In genomic region chr12:53492830-53493609, GRCh38 we compare ENCODE assay signal across 8 cellular contexts. TPM values are rescaled to one million over a fixed set of nuclear protein-coding genes. Genes with fewer than 3 reads are reported as not detected.
DNase-seq lines count a peak whose midpoint lies in the region; ATAC-seq and TF ChIP-seq lines count a peak whose summit lies in the region.

No MANE protein-coding gene starts in this region.

- H3K4me3 ChIP-seq in DND-41 (ENCODE audit: low read depth in 1 of 2, low read length in 2 of 2) (peak overlapping the region; percentile 8 to 66; a peak in 3 of 4 replicates), GM23338 (peak overlapping the region; percentile 82), Loucy (ENCODE audit: low read length, poor library complexity, severe bottlenecking) (peak overlapping the region; percentile 75), RWPE2 (ENCODE audit: severe bottlenecking) (peak overlapping the region; percentile 45), fibroblast of villous mesenchyme (ENCODE audit: low read depth, low read length) (peak overlapping the region; percentile 59)

- peak overlapping the region; percentile 81 for H2AFZ ChIP-seq in DND-41 (ENCODE audit: low read depth, low read length)
- peak overlapping the region; percentile 92 for H2AFZ ChIP-seq in GM23338
- H2AFZ ChIP-seq in Loucy (ENCODE audit: low read length), result peak overlapping the region; percentile 68

- peak overlapping the region; percentile 92 for H3K4me3 Mint-ChIP-seq in GM23338
- peak overlapping the region; percentile 90 for H3K4me3 Mint-ChIP-seq in neural crest cell
- peak overlapping the region; percentile 86 to 98 for H3K4me3 Mint-ChIP-seq in stimulated activated naive CD8-positive, alpha-beta T cell treated with anti-CD3 and anti-CD28 coated beads, Interleukin-15, amount 100 ng/mL, for 72 hours

- H3K9me3 Mint-ChIP-seq in GM23338, result no peaks in the 10 kb centered on the region; the same call in 2 of the 3 replicates
- H3K9me3 Mint-ChIP-seq in neural crest cell, result no peaks in the 10 kb centered on the region
- H3K9me3 Mint-ChIP-seq in stimulated activated naive CD8-positive, alpha-beta T cell treated with anti-CD3 and anti-CD28 coated beads, Interleukin-15, amount 100 ng/mL, for 72 hours, result no peaks in the 10 kb centered on the region

- 0 out of 2 replicates have a peak, but pooled peaks cover 1% of the 10 kb centered on the region for H4K20me1 ChIP-seq in DND-41 (ENCODE audit: insufficient read depth, low read length)
- peaks cover 8% of the 10 kb centered on the region; the same call in 1 of the 2 replicates for H4K20me1 ChIP-seq in GM23338 (replicated peaks; ENCODE audit: insufficient read depth)
- no peaks in the 10 kb centered on the region for H4K20me1 ChIP-seq in Loucy (ENCODE audit: insufficient read depth, low read length, poor library complexity, severe bottlenecking)

- DNase-seq in DND-41 (peak; percentile 76), GM23338 (ENCODE audit: low spot score) (peak; percentile 97), RWPE2 (ENCODE audit: low spot score) (peak; percentile 89), activated gamma-delta T cell treated with Interleukin-2 at 50 U/mL for 16 hours (peak; percentile 81), fibroblast of villous mesenchyme (ENCODE audit: low read depth) (peak; percentile 91), neural crest cell (ENCODE audit: low read depth, low spot score) (peak; percentile 92)
- DNase-seq in stimulated activated naive CD8-positive, alpha-beta T cell treated with anti-CD3 and anti-CD28 coated beads, Interleukin-15, amount 100 ng/mL, for 72 hours, result peak; percentile 76 to 83

- no peaks in the 10 kb centered on the region for H3K27me3 ChIP-seq in DND-41 (ENCODE audit: insufficient read depth, low read length, poor library complexity)
- no peaks in the 10 kb centered on the region for H3K27me3 ChIP-seq in GM23338 (ENCODE audit: insufficient read depth)
- H3K27me3 ChIP-seq in Loucy (ENCODE audit: insufficient read depth, low read length, poor library complexity, severe bottlenecking), result no peaks in the 10 kb centered on the region
- H3K27me3 ChIP-seq in RWPE2 (ENCODE audit: insufficient read depth, poor library complexity, severe bottlenecking), result no peaks in the 10 kb centered on the region

- peaks cover 28% of the 10 kb centered on the region for H3K4me1 ChIP-seq in DND-41 (ENCODE audit: insufficient read depth, low read length)
- peaks cover 28% of the 10 kb centered on the region for H3K4me1 ChIP-seq in GM23338 (ENCODE audit: insufficient read depth)
- peaks cover 24% of the 10 kb centered on the region for H3K4me1 ChIP-seq in Loucy (ENCODE audit: insufficient read depth, low read length, poor library complexity, severe bottlenecking)
- peaks cover 4% of the 10 kb centered on the region for H3K4me1 ChIP-seq in RWPE2 (ENCODE audit: insufficient read depth, poor library complexity, severe bottlenecking)

- H3K36me3 ChIP-seq in DND-41 (ENCODE audit: insufficient read depth, low read length) (peaks cover 2% of the 10 kb centered on the region; the same call in 1 of the 2 replicates), GM23338 (ENCODE audit: insufficient read depth) (no peaks in the 10 kb centered on the region), Loucy (ENCODE audit: insufficient read depth, low read length) (peaks cover 2% of the 10 kb centered on the region; the same call in 1 of the 2 replicates), RWPE2 (ENCODE audit: low read depth) (peaks cover 3% of the 10 kb centered on the region; the same call in 1 of the 2 replicates)

- H3K27ac ChIP-seq in DND-41 (ENCODE audit: low read length) (peak overlapping the region; percentile 38), GM23338 (ENCODE audit: low read depth) (peak overlapping the region; percentile 91), RWPE2 (ENCODE audit: poor library complexity, severe bottlenecking) (peak overlapping the region; percentile 51)

- H3K4me2 ChIP-seq in DND-41 (ENCODE audit: insufficient read depth, low read length) (peak overlapping the region; percentile 93), GM23338 (peak overlapping the region; percentile 98), Loucy (ENCODE audit: low read depth, low read length, poor library complexity, severe bottlenecking) (peak overlapping the region; percentile 90)

- H3K9ac ChIP-seq in DND-41 (ENCODE audit: low read depth, low read length), result peak overlapping the region; percentile 51
- peak overlapping the region; percentile 64 for H3K9ac ChIP-seq in Loucy (ENCODE audit: low read depth, low read length, poor library complexity, severe bottlenecking)

- ATAC-seq in DND-41 (ENCODE audit: insufficient read depth, low read depth) (peak; percentile 85), GM23338 (peak; percentile 75), RWPE2 (ENCODE audit: low read depth) (peak; percentile 81)
- peak; percentile 96 for ATAC-seq in stimulated activated naive CD8-positive, alpha-beta T cell treated with anti-CD3 and anti-CD28 coated beads, Interleukin-15, amount 100 ng/mL, for 72 hours

- H3K9me3 ChIP-seq in DND-41 (ENCODE audit: insufficient read depth, low read length, severe bottlenecking) (no peaks in the 10 kb centered on the region), Loucy (ENCODE audit: insufficient read depth, low read depth, low read length) (no peaks in the 10 kb centered on the region), RWPE2 (ENCODE audit: severe bottlenecking) (no peaks in the 10 kb centered on the region)

- H3K36me3 Mint-ChIP-seq in GM23338 (ENCODE audit: low read depth), result peaks cover 3% of the 10 kb centered on the region; the same call in 2 of the 3 replicates
- no peaks in the 10 kb centered on the region for H3K36me3 Mint-ChIP-seq in neural crest cell (ENCODE audit: low read depth)

- peaks cover 48% of the 10 kb centered on the region for H3K4me1 Mint-ChIP-seq in GM23338
- H3K4me1 Mint-ChIP-seq in neural crest cell, result peaks cover 56% of the 10 kb centered on the region
- H3K4me1 Mint-ChIP-seq in stimulated activated naive CD8-positive, alpha-beta T cell treated with anti-CD3 and anti-CD28 coated beads, Interleukin-15, amount 100 ng/mL, for 72 hours, result peaks cover 37% of the 10 kb centered on the region

- H3K79me2 ChIP-seq in DND-41 (ENCODE audit: insufficient read depth, low read length) (no peaks in the 10 kb centered on the region), GM23338 (replicated peaks; ENCODE audit: insufficient read depth) (peaks cover 12% of the 10 kb centered on the region; the same call in 1 of the 2 replicates), Loucy (ENCODE audit: insufficient read depth, low read length) (no peaks in the 10 kb centered on the region; the same call in 1 of the 2 replicates)

- H3K27ac Mint-ChIP-seq in GM23338 (peak overlapping the region; percentile 95), neural crest cell (ENCODE audit: unreplicated experiment) (peak overlapping the region; percentile 99)
- H3K27ac Mint-ChIP-seq in stimulated activated naive CD8-positive, alpha-beta T cell treated with anti-CD3 and anti-CD28 coated beads, Interleukin-15, amount 100 ng/mL, for 72 hours, result peak overlapping the region; percentile 1 to 55

- TF ChIP-seq CTCF in DND-41 (IDR thresholded peaks at IDR 0.05; ENCODE audit: borderline replicate concordance, extremely low read depth, low read length, poor library complexity, severe bottlenecking) (no peak), GM23338 (conservative IDR thresholded peaks at IDR 0.05; ENCODE audit: low read depth in 2 of 2) (no peak), Loucy (conservative IDR thresholded peaks at IDR 0.05; ENCODE audit: low read length) (no peak), RWPE2 (IDR thresholded peaks at IDR 0.05; ENCODE audit: poor library complexity, severe bottlenecking) (peak; percentile 49), fibroblast of villous mesenchyme (IDR thresholded peaks at IDR 0.05; ENCODE audit: insufficient read depth, low read depth, low read length) (no peak), neural crest cell (conservative IDR thresholded peaks at IDR 0.05) (no peak)

- H3F3A ChIP-seq in GM23338 (replicated peaks; ENCODE audit: low read depth) (peaks cover 9% of the 10 kb centered on the region; the same call in 1 of the 2 replicates), Loucy (ENCODE audit: low read depth) (no peaks in the 10 kb centered on the region)

- H3K27me3 Mint-ChIP-seq in GM23338 (ENCODE audit: insufficient read depth, low read depth, poor library complexity) (peaks cover 10% of the 10 kb centered on the region), neural crest cell (ENCODE audit: low read depth) (peaks cover 7% of the 10 kb centered on the region)
- no peaks in the 10 kb centered on the region for H3K27me3 Mint-ChIP-seq in stimulated activated naive CD8-positive, alpha-beta T cell treated with anti-CD3 and anti-CD28 coated beads, Interleukin-15, amount 100 ng/mL, for 72 hours

- H3K9me2 ChIP-seq in GM23338 (ENCODE audit: insufficient read depth), result no peaks in the 10 kb centered on the region
- H3K9me2 ChIP-seq in Loucy (replicated peaks; ENCODE audit: low read depth, low read length), result no peaks in the 10 kb centered on the region

TF ChIP-seq in GM23338, 12 proteins besides CTCF, POLR2A, EP300 and RAD21 (continues in another document):
- peak; percentile 65 for TF ChIP-seq POLR2AphosphoS5 (IDR thresholded peaks at IDR 0.05; ENCODE audit: low read depth)

RNA-seq across cellular contexts. Expression of gene MAP3K12, which starts 6.2 kb away (rescaled TPM):
- 15.6 and 17.9 TPM in 2 replicates for total RNA-seq in GM23338 (2014; rRNA removed; shearing (Covaris generic))
- 6.6 and 7.9 TPM in 2 replicates for polyA plus RNA-seq in GM23338 (2016; fragmentation: Nextera tagmentation; extraction: Ambion mirVana)
- 35.8 and 41.0 TPM in 2 replicates for total RNA-seq in fibroblast of villous mesenchyme
- total RNA-seq in neural crest cell, result 32.9 and 33.0 TPM in 2 replicates

RNA-seq across cellular contexts. Expression of gene TARBP2, which starts 8.1 kb away (rescaled TPM):
- 55.7 and 83.4 TPM in 2 replicates for total RNA-seq in GM23338 (2014; rRNA removed; shearing (Covaris generic))
- polyA plus RNA-seq in GM23338 (2016; fragmentation: Nextera tagmentation; extraction: Ambion mirVana), result 52.1 and 57.0 TPM in 2 replicates
- total RNA-seq in fibroblast of villous mesenchyme, result 47.4 and 54.8 TPM in 2 replicates
- total RNA-seq in neural crest cell, result 66.6 and 73.1 TPM in 2 replicates

RNA-seq across cellular contexts. Expression of gene NPFF, which starts 14.3 kb away (rescaled TPM):
- total RNA-seq in GM23338 (2014; rRNA removed; shearing (Covaris generic)), result 0.69 TPM in 1 of 2 replicates, not detected in the other
- 0.71 and 0.96 TPM in 2 replicates for polyA plus RNA-seq in GM23338 (2016; fragmentation: Nextera tagmentation; extraction: Ambion mirVana)
- total RNA-seq in fibroblast of villous mesenchyme, result not detected in 2 replicates
- 0.73 TPM in 1 of 2 replicates, not detected in the other for total RNA-seq in neural crest cell

RNA-seq across cellular contexts. Expression of gene PCBP2, which starts 41.1 kb away (rescaled TPM):
- total RNA-seq in GM23338 (2014; rRNA removed; shearing (Covaris generic)), result 676 and 713 TPM in 2 replicates
- 397 and 473 TPM in 2 replicates for polyA plus RNA-seq in GM23338 (2016; fragmentation: Nextera tagmentation; extraction: Ambion mirVana)
- total RNA-seq in fibroblast of villous mesenchyme, result 193 and 237 TPM in 2 replicates
- total RNA-seq in neural crest cell, result 1,351 and 1,375 TPM in 2 replicates

RNA-seq across cellular contexts. Expression of gene PRR13, which starts 51.5 kb away (rescaled TPM):
- 70.5 and 120 TPM in 2 replicates for total RNA-seq in GM23338 (2014; rRNA removed; shearing (Covaris generic))
- 302 and 303 TPM in 2 replicates for polyA plus RNA-seq in GM23338 (2016; fragmentation: Nextera tagmentation; extraction: Ambion mirVana)
- total RNA-seq in fibroblast of villous mesenchyme, result 60.0 and 64.4 TPM in 2 replicates
- 82.8 and 89.1 TPM in 2 replicates for total RNA-seq in neural crest cell

Comparison
In these comparisons a context has a peak if more than half of its experiments do, and no peak if none do; other contexts are left out.
1. Peak in every context shown above with its lines: DNase-seq, ATAC-seq, H3K4me3 ChIP-seq and H3K27ac ChIP-seq.
2. H3K27ac ChIP-seq: peak in every context shown above with its lines; median percentile 91 in GM23338; 51 in RWPE2; 38 in DND-41.
3. H3K27ac Mint-ChIP-seq: peak in every context shown above with its lines; median percentile 99 in neural crest cell; 95 in GM23338; 28 in stimulated activated naive CD8-positive, alpha-beta T cell treated with anti-CD3 and anti-CD28 coated beads, Interleukin-15, amount 100 ng/mL, for 72 hours.